Comparison of ENCODE assay signal across 30 cellular contexts in the genomic region with DNA sequence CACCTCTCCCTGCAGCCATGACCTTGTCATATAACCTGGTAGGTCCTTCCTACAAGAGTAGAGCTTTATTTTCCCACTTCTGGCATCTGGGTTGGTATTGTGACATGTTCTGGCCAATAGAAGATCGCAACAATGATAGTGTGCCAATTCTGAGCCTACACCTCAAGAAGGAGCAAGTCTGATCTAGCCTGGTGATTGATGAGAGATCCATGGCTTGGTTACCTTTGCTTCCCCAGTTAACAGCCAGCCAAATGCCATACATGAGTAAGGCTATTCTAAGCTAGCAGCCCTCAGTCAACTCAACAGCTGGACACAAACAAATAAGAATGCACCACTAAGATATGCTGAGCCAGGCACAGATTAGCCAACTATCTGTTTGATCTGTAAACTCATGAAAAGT.
"Had no signal": no experiment of that assay in that cellular context is flagged by ENCODE, and none has a peak within 500 bp of the region (broad histone marks: within the 10 kb centered on the region; RNA-seq: fewer than 3 reads in every experiment).

No MANE protein-coding gene starts in this region.

- H3K4me1 Mint-ChIP-seq: naive thymus-derived CD4-positive, alpha-beta T cell; natural killer cell; stimulated activated memory B cell treated with anti-CD40 and anti-IgM and Interleukin-4, amounts not matched to agents 10 μg/mL and 1 μg/mL and 100 μg/mL, for 72 hours; stimulated activated naive CD8-positive, alpha-beta T cell treated with anti-CD3 and anti-CD28 coated beads, Interleukin-15, amount 100 ng/mL, for 72 hours had no signal

- H3K36me3 Mint-ChIP-seq: naive thymus-derived CD4-positive, alpha-beta T cell; natural killer cell; neural progenitor cell; stimulated activated memory B cell treated with anti-CD40 and anti-IgM and Interleukin-4, amounts not matched to agents 10 μg/mL and 1 μg/mL and 100 μg/mL, for 72 hours; type B pancreatic cell had no signal

- DNase-seq: naive thymus-derived CD4-positive, alpha-beta T cell; natural killer cell; occipital lobe; ovary; posterior cingulate gyrus; psoas muscle; right cardiac atrium; small intestine; stimulated activated CD4-positive, alpha-beta T cell treated with anti-CD3 and anti-CD28 coated beads, Interleukin-15, amount 100 ng/mL, for 24 hours; stimulated activated CD4-positive, alpha-beta T cell treated with anti-CD3 and anti-CD28 coated beads, Interleukin-2, amount 100 ng/mL, for 24 hours; stimulated activated CD4-positive, alpha-beta T cell treated with anti-CD3 and anti-CD28 coated beads, Interleukin-4, amount 100 ng/mL, for 1 hour; stimulated activated CD4-positive, alpha-beta T cell treated with anti-CD3 and anti-CD28 coated beads, Interleukin-4, amount 100 ng/mL, for 4 hours; stimulated activated CD8-positive, alpha-beta memory T cell treated with anti-CD3 and anti-CD28 coated beads, Interleukin-4, amount 100 ng/mL, for 48 hours; stimulated activated naive CD4-positive, alpha-beta T cell; stimulated activated naive CD8-positive, alpha-beta T cell treated with anti-CD3 and anti-CD28 coated beads, Interleukin-15, amount 100 ng/mL, for 72 hours; stimulated activated naive CD8-positive, alpha-beta T cell treated with anti-CD3 and anti-CD28 coated beads, Interleukin-15, Interleukin-2, amounts not matched to agents 100 U/mL and 50 U/mL, for 24 hours; substantia nigra; testis; tibial artery; transverse colon; upper lobe of right lung; uterus had no signal

- FAIRE-seq: small intestine had no signal

- H3K36me3 ChIP-seq: neural progenitor cell, ovary, suprapubic skin, tibial artery, transverse colon, upper lobe of right lung, uterus had no signal

- H3K27me3 ChIP-seq: neural progenitor cell, ovary, suprapubic skin, testis, tibial artery, transverse colon, upper lobe of right lung, uterus had no signal

- H3K4me3 ChIP-seq: neural progenitor cell, ovary, psoas muscle, suprapubic skin, testis, tibial artery, transverse colon, upper lobe of right lung, uterus had no signal

- ATAC-seq: naive thymus-derived CD4-positive, alpha-beta T cell; natural killer cell; psoas muscle; right cardiac atrium; sciatic nerve; stimulated activated memory B cell treated with anti-CD40 and anti-IgM and Interleukin-4, amounts not matched to agents 10 μg/mL and 1 μg/mL and 100 μg/mL, for 72 hours; stimulated activated naive CD8-positive, alpha-beta T cell treated with anti-CD3 and anti-CD28 coated beads, Interleukin-15, amount 100 ng/mL, for 72 hours; stimulated activated naive CD8-positive, alpha-beta T cell treated with anti-CD3 and anti-CD28 coated beads, Interleukin-15, Interleukin-2, amounts not matched to agents 100 U/mL and 50 U/mL, for 24 hours; upper lobe of right lung had no signal

- H3K27ac ChIP-seq: neural progenitor cell, ovary, parathyroid adenoma, psoas muscle, suprapubic skin, testis, tibial artery, transverse colon, upper lobe of right lung, uterus had no signal

- H3K4me3 Mint-ChIP-seq: naive thymus-derived CD4-positive, alpha-beta T cell; natural killer cell; nephron; neural progenitor cell; stimulated activated memory B cell treated with anti-CD40 and anti-IgM and Interleukin-4, amounts not matched to agents 10 μg/mL and 1 μg/mL and 100 μg/mL, for 72 hours; stimulated activated naive CD8-positive, alpha-beta T cell treated with anti-CD3 and anti-CD28 coated beads, Interleukin-15, amount 100 ng/mL, for 72 hours; type B pancreatic cell had no signal

- H3K4me1 ChIP-seq: neural progenitor cell, parathyroid adenoma, psoas muscle, suprapubic skin, testis, upper lobe of right lung, uterus had no signal

- H3K9me3 Mint-ChIP-seq: natural killer cell; nephron; neural progenitor cell; stimulated activated memory B cell treated with anti-CD40 and anti-IgM and Interleukin-4, amounts not matched to agents 10 μg/mL and 1 μg/mL and 100 μg/mL, for 72 hours; stimulated activated naive CD8-positive, alpha-beta T cell treated with anti-CD3 and anti-CD28 coated beads, Interleukin-15, amount 100 ng/mL, for 72 hours; type B pancreatic cell had no signal

- H3K27ac Mint-ChIP-seq: naive thymus-derived CD4-positive, alpha-beta T cell; natural killer cell; nephron; neural progenitor cell; progenitor cell of endocrine pancreas; stimulated activated memory B cell treated with anti-CD40 and anti-IgM and Interleukin-4, amounts not matched to agents 10 μg/mL and 1 μg/mL and 100 μg/mL, for 72 hours; stimulated activated naive CD8-positive, alpha-beta T cell treated with anti-CD3 and anti-CD28 coated beads, Interleukin-15, amount 100 ng/mL, for 72 hours; type B pancreatic cell had no signal

- H3K27me3 Mint-ChIP-seq: progenitor cell of endocrine pancreas; stimulated activated memory B cell treated with anti-CD40 and anti-IgM and Interleukin-4, amounts not matched to agents 10 μg/mL and 1 μg/mL and 100 μg/mL, for 72 hours; stimulated activated naive CD8-positive, alpha-beta T cell treated with anti-CD3 and anti-CD28 coated beads, Interleukin-15, amount 100 ng/mL, for 72 hours; type B pancreatic cell had no signal
